17 cellular contexts compared by ENCODE assay signal in genomic region chr21:44351535-44352252, GRCh38. TPM values are rescaled to one million over a fixed set of nuclear protein-coding genes. Genes with fewer than 3 reads are reported as not detected.
DNase-seq lines count a peak whose midpoint lies in the region; ATAC-seq and TF ChIP-seq lines count a peak whose summit lies in the region.
"Had no signal": no experiment of that assay in that cellular context is flagged by ENCODE, and none has a peak within 500 bp of the region (broad histone marks: within the 10 kb centered on the region; RNA-seq: fewer than 3 reads in every experiment).

No MANE protein-coding gene starts in this region.

- DNase-seq in activated naive CD8-positive, alpha-beta T cell treated with anti-CD3 and anti-CD28 coated beads, Interleukin-2, amount 10 ng/mL, durations not matched to agents 7 days and 5 days: no peak
- no peak for DNase-seq in activated naive CD8-positive, alpha-beta T cell treated with anti-CD3 and anti-CD28 coated beads for 36 hours
- DNase-seq in naive B cell (no peak), NCI-H2227 treated with DMSO at 0.1 percent for 48 hours (lab: John Stamatoyannopoulos, UW) (no peak), BE2C (no peak)
- no peak for DNase-seq in stimulated activated effector memory CD8-positive, alpha-beta T cell treated with anti-CD3 and anti-CD28 coated beads, Interleukin-12 subunit alpha, Interleukin-12 subunit beta, amount 100 ng/mL, for 72 hours (ENCODE audit: low spot score in 2 of 2)
- DNase-seq: Calu3; CD4-positive, alpha-beta T cell; GDM1; NCI-H1417 treated with DMSO at 0.1 percent for 48 hours; NCI-H2081; NCI-H524; PC-3 had no signal

- no peak overlapping the region for H3K4me3 ChIP-seq in BE2C (ENCODE audit: low read depth, low read length)
- H3K4me3 ChIP-seq: SK-N-MC had no signal

- H3K4me1 ChIP-seq in BE2C: no peaks in the 10 kb centered on the region

- H3K9me3 Mint-ChIP-seq in activated naive CD8-positive, alpha-beta T cell treated with anti-CD3 and anti-CD28 coated beads, Interleukin-2, amount 10 ng/mL, durations not matched to agents 7 days and 5 days: no peaks in the 10 kb centered on the region
- H3K9me3 Mint-ChIP-seq in activated naive CD8-positive, alpha-beta T cell treated with anti-CD3 and anti-CD28 coated beads for 36 hours: no peaks in the 10 kb centered on the region
- no peaks in the 10 kb centered on the region for H3K9me3 Mint-ChIP-seq in activated T-helper 17 cell treated with anti-CD3 and anti-CD28 coated beads, Interleukin-2, amount 50 U/mL, for 72 hours
- H3K9me3 Mint-ChIP-seq in naive B cell: peaks cover 0 to 3% (median 0%) of the 10 kb centered on the region in 7 donors
- H3K9me3 Mint-ChIP-seq in stimulated activated effector memory CD8-positive, alpha-beta T cell treated with anti-CD3 and anti-CD28 coated beads, Interleukin-12 subunit alpha, Interleukin-12 subunit beta, amount 100 ng/mL, for 72 hours: no peaks in the 10 kb centered on the region
- H3K9me3 Mint-ChIP-seq: CD4-positive, alpha-beta T cell had no signal

- H3K27ac Mint-ChIP-seq in activated naive CD8-positive, alpha-beta T cell treated with anti-CD3 and anti-CD28 coated beads, Interleukin-2, amount 10 ng/mL, durations not matched to agents 7 days and 5 days: peak overlapping the region; percentile 93
- no peak overlapping the region for H3K27ac Mint-ChIP-seq in activated naive CD8-positive, alpha-beta T cell treated with anti-CD3 and anti-CD28 coated beads for 36 hours
- no peak overlapping the region for H3K27ac Mint-ChIP-seq in activated T-helper 17 cell treated with anti-CD3 and anti-CD28 coated beads, Interleukin-2, amount 50 U/mL, for 72 hours
- no peak overlapping the region for H3K27ac Mint-ChIP-seq in naive B cell
- no peak overlapping the region for H3K27ac Mint-ChIP-seq in stimulated activated effector memory CD8-positive, alpha-beta T cell treated with anti-CD3 and anti-CD28 coated beads, Interleukin-12 subunit alpha, Interleukin-12 subunit beta, amount 100 ng/mL, for 72 hours
- H3K27ac Mint-ChIP-seq: CD4-positive, alpha-beta T cell had no signal

- H3K27me3 ChIP-seq in BE2C: peaks cover 37% of the 10 kb centered on the region

- no peak for TF ChIP-seq CTCF in BE2C (IDR thresholded peaks at IDR 0.05; ENCODE audit: low read depth, low read length)

- H3K4me1 Mint-ChIP-seq in activated naive CD8-positive, alpha-beta T cell treated with anti-CD3 and anti-CD28 coated beads, Interleukin-2, amount 10 ng/mL, durations not matched to agents 7 days and 5 days: peaks cover 42% of the 10 kb centered on the region
- H3K4me1 Mint-ChIP-seq in activated naive CD8-positive, alpha-beta T cell treated with anti-CD3 and anti-CD28 coated beads for 36 hours: peaks cover 45% of the 10 kb centered on the region
- H3K4me1 Mint-ChIP-seq in activated T-helper 17 cell treated with anti-CD3 and anti-CD28 coated beads, Interleukin-2, amount 50 U/mL, for 72 hours: peaks cover 24% of the 10 kb centered on the region
- H3K4me1 Mint-ChIP-seq in naive B cell: peaks cover 39 to 49% (median 43%) of the 10 kb centered on the region in 3 donors
- peaks cover 43% of the 10 kb centered on the region for H3K4me1 Mint-ChIP-seq in stimulated activated effector memory CD8-positive, alpha-beta T cell treated with anti-CD3 and anti-CD28 coated beads, Interleukin-12 subunit alpha, Interleukin-12 subunit beta, amount 100 ng/mL, for 72 hours

- POLR2A ChIA-PET in activated naive CD8-positive, alpha-beta T cell treated with anti-CD3 and anti-CD28 coated beads, Interleukin-2, amount 10 ng/mL, durations not matched to agents 7 days and 5 days (lab: Charles Lee): interaction anchor here (0.6 to 4.9 kb wide), 3 partner anchors 10 to 37 kb away, joined by 3 to 60 read pairs (median 3); partner anchors contain the start of gene CFAP410

- no peak for ATAC-seq in activated naive CD8-positive, alpha-beta T cell treated with anti-CD3 and anti-CD28 coated beads, Interleukin-2, amount 10 ng/mL, durations not matched to agents 7 days and 5 days (ENCODE audit: low read depth)
- ATAC-seq in activated T-helper 17 cell treated with anti-CD3 and anti-CD28 coated beads, Interleukin-2, amount 50 U/mL, for 72 hours (replicated peaks): no peak
- ATAC-seq in naive B cell (ENCODE audit: low read depth in 2 of 2) (no peak), HG02678 (IDR thresholded peaks at IDR 0.05; ENCODE audit: unreplicated experiment) (no peak)
- no peak for ATAC-seq in stimulated activated effector memory CD8-positive, alpha-beta T cell treated with anti-CD3 and anti-CD28 coated beads, Interleukin-12 subunit alpha, Interleukin-12 subunit beta, amount 100 ng/mL, for 72 hours
- ATAC-seq: PC-3 had no signal

- H3K36me3 Mint-ChIP-seq in activated naive CD8-positive, alpha-beta T cell treated with anti-CD3 and anti-CD28 coated beads, Interleukin-2, amount 10 ng/mL, durations not matched to agents 7 days and 5 days: peaks cover 28% of the 10 kb centered on the region
- peaks cover 4% of the 10 kb centered on the region for H3K36me3 Mint-ChIP-seq in activated naive CD8-positive, alpha-beta T cell treated with anti-CD3 and anti-CD28 coated beads for 36 hours
- H3K36me3 Mint-ChIP-seq in activated T-helper 17 cell treated with anti-CD3 and anti-CD28 coated beads, Interleukin-2, amount 50 U/mL, for 72 hours (ENCODE audit: low read depth): peaks cover 28% of the 10 kb centered on the region
- H3K36me3 Mint-ChIP-seq in naive B cell: no peaks in the 10 kb centered on the region
- no peaks in the 10 kb centered on the region for H3K36me3 Mint-ChIP-seq in stimulated activated effector memory CD8-positive, alpha-beta T cell treated with anti-CD3 and anti-CD28 coated beads, Interleukin-12 subunit alpha, Interleukin-12 subunit beta, amount 100 ng/mL, for 72 hours

- no peaks in the 10 kb centered on the region for H3K36me3 ChIP-seq in BE2C

- H3K9me3 ChIP-seq in BE2C: no peaks in the 10 kb centered on the region

- peaks cover 20% of the 10 kb centered on the region for H3K27me3 Mint-ChIP-seq in activated naive CD8-positive, alpha-beta T cell treated with anti-CD3 and anti-CD28 coated beads, Interleukin-2, amount 10 ng/mL, durations not matched to agents 7 days and 5 days
- H3K27me3 Mint-ChIP-seq in activated naive CD8-positive, alpha-beta T cell treated with anti-CD3 and anti-CD28 coated beads for 36 hours: peaks cover 20% of the 10 kb centered on the region
- no peaks in the 10 kb centered on the region for H3K27me3 Mint-ChIP-seq in activated T-helper 17 cell treated with anti-CD3 and anti-CD28 coated beads, Interleukin-2, amount 50 U/mL, for 72 hours
- H3K27me3 Mint-ChIP-seq in naive B cell: peaks cover 0 to 22% (median 5%) of the 10 kb centered on the region in 3 donors

- H3K4me3 Mint-ChIP-seq in activated naive CD8-positive, alpha-beta T cell treated with anti-CD3 and anti-CD28 coated beads, Interleukin-2, amount 10 ng/mL, durations not matched to agents 7 days and 5 days: no peak overlapping the region
- H3K4me3 Mint-ChIP-seq in activated naive CD8-positive, alpha-beta T cell treated with anti-CD3 and anti-CD28 coated beads for 36 hours: no peak overlapping the region
- peak overlapping the region; percentile 86 for H3K4me3 Mint-ChIP-seq in activated T-helper 17 cell treated with anti-CD3 and anti-CD28 coated beads, Interleukin-2, amount 50 U/mL, for 72 hours
- peak overlapping the region in 7 of 8 donors; percentile 29 to 82 (median 49) for H3K4me3 Mint-ChIP-seq in naive B cell
- peak overlapping the region; percentile 62 for H3K4me3 Mint-ChIP-seq in stimulated activated effector memory CD8-positive, alpha-beta T cell treated with anti-CD3 and anti-CD28 coated beads, Interleukin-12 subunit alpha, Interleukin-12 subunit beta, amount 100 ng/mL, for 72 hours

RNA-seq across cellular contexts. Expression of gene TRPM2, which starts 1.7 kb away (rescaled TPM):
- 10 to 100 TPM; 29.6 to 31.1 TPM for total RNA-seq in activated naive CD8-positive, alpha-beta T cell treated with anti-CD3 and anti-CD28 coated beads, Interleukin-2, amount 10 ng/mL, durations not matched to agents 7 days and 5 days
- 1 to 10 TPM; 2.9 to 3.7 TPM for total RNA-seq in activated naive CD8-positive, alpha-beta T cell treated with anti-CD3 and anti-CD28 coated beads for 36 hours
- total RNA-seq in activated T-helper 17 cell treated with anti-CD3 and anti-CD28 coated beads, Interleukin-2, amount 50 U/mL, for 72 hours: 10 to 100 TPM; 10.7 to 25.6 TPM
- polyA plus RNA-seq in naive B cell (ENCODE audit: low read depth in 6 of 6): 1 to 10 TPM in 5 of 6 donors, under 1 TPM in 1; 0.48 to 4.8 (median 2.6) TPM
- 2.5 TPM for polyA plus RNA-seq in BE2C (2012; ENCODE audit: insufficient read depth, insufficient read length, low read depth)
- total RNA-seq: Calu3, LHCN-M2 had no signal

RNA-seq across cellular contexts. Expression of gene CFAP410, which starts 12.5 kb away (rescaled TPM):
- 10 to 100 TPM; 23.7 TPM for total RNA-seq in activated naive CD8-positive, alpha-beta T cell treated with anti-CD3 and anti-CD28 coated beads, Interleukin-2, amount 10 ng/mL, durations not matched to agents 7 days and 5 days
- total RNA-seq in activated naive CD8-positive, alpha-beta T cell treated with anti-CD3 and anti-CD28 coated beads for 36 hours: 10 to 100 TPM; 14.0 to 14.8 TPM
- 10 to 100 TPM; 13.7 to 16.4 TPM for total RNA-seq in activated T-helper 17 cell treated with anti-CD3 and anti-CD28 coated beads, Interleukin-2, amount 50 U/mL, for 72 hours
- 10 to 100 TPM; 28.1 to 44.6 (median 35.1) TPM for polyA plus RNA-seq in naive B cell (ENCODE audit: low read depth in 6 of 6)
- polyA plus RNA-seq in BE2C (2012; ENCODE audit: insufficient read depth, insufficient read length, low read depth): 36.7 TPM

RNA-seq across cellular contexts. Expression of gene PFKL, which starts 51.8 kb away (rescaled TPM):
- total RNA-seq in activated naive CD8-positive, alpha-beta T cell treated with anti-CD3 and anti-CD28 coated beads, Interleukin-2, amount 10 ng/mL, durations not matched to agents 7 days and 5 days: 100 to 1,000 TPM; 183 to 193 TPM
- 100 to 1,000 TPM; 150 to 154 TPM for total RNA-seq in activated naive CD8-positive, alpha-beta T cell treated with anti-CD3 and anti-CD28 coated beads for 36 hours
- total RNA-seq in activated T-helper 17 cell treated with anti-CD3 and anti-CD28 coated beads, Interleukin-2, amount 50 U/mL, for 72 hours: 100 to 1,000 TPM; 150 to 184 TPM
- polyA plus RNA-seq in naive B cell (ENCODE audit: low read depth in 6 of 6): 100 to 1,000 TPM; 165 to 210 (median 189) TPM
- polyA plus RNA-seq in BE2C (2012; ENCODE audit: insufficient read depth, insufficient read length, low read depth): 23.2 TPM

Comparison
In these comparisons a context has a peak if more than half of its experiments do, and no peak if none do; other contexts are left out.
1. H3K4me3 Mint-ChIP-seq: peak in activated T-helper 17 cell treated with anti-CD3 and anti-CD28 coated beads, Interleukin-2, amount 50 U/mL, for 72 hours (single experiment), naive B cell (7 of 8) and stimulated activated effector memory CD8-positive, alpha-beta T cell treated with anti-CD3 and anti-CD28 coated beads, Interleukin-12 subunit alpha, Interleukin-12 subunit beta, amount 100 ng/mL, for 72 hours (single experiment); none in activated naive CD8-positive, alpha-beta T cell treated with anti-CD3 and anti-CD28 coated beads, Interleukin-2, amount 10 ng/mL, durations not matched to agents 7 days and 5 days (single experiment) and activated naive CD8-positive, alpha-beta T cell treated with anti-CD3 and anti-CD28 coated beads for 36 hours (single experiment).